ENCODE assay signal across 25 cellular contexts in the genomic region with DNA sequence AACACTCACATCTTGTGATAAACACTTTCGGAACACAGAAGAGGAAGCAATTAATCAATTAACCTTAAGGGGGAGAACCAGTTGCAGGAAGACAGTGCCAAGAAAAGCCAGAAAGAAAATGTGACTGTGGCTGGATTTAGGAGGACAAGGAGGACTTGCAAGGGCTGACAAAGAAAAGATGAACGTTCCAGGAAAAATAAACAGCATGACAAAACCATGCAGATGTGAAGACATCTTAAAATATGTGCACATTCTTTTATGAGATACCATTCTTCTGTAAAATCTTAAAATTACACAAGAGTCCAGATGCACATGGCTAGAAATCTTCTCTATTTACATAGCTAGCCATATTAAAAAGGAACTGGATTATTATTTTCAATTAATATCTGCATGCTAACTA. TPM values are rescaled to one million over a fixed set of nuclear protein-coding genes. Genes with fewer than 3 reads are reported as not detected.
DNase-seq lines count a peak whose midpoint lies in the region; ATAC-seq and TF ChIP-seq lines count a peak whose summit lies in the region.
"Had no signal": no experiment of that assay in that cellular context is flagged by ENCODE, and none has a peak within 500 bp of the region (broad histone marks: within the 10 kb centered on the region; RNA-seq: fewer than 3 reads in every experiment).

No MANE protein-coding gene starts in this region.

- TF ChIP-seq EP300 in gastroesophageal sphincter (IDR thresholded peaks at IDR 0.05): no peak

- 4% methylated on average over 2 of the region's 2 CpGs for WGBS in gastroesophageal sphincter (ENCODE audit: low coverage in 1 of 2), 2 donors
- WGBS in right cardiac atrium: 32% methylated on average over 2 of the region's 2 CpGs

- no peaks in the 10 kb centered on the region for H3K9me3 ChIP-seq in gastroesophageal sphincter
- H3K9me3 ChIP-seq in right cardiac atrium (ENCODE audit: control insufficient read depth, low read length): no peaks in the 10 kb centered on the region
- H3K9me3 ChIP-seq: colonic mucosa, psoas muscle had no signal

- intact Hi-C loops in right cardiac atrium (cut with DNase I): no loop called here

- no peak overlapping the region for H3K4me3 ChIP-seq in cardiac fibroblast (replicated peaks in 1 of 2; ENCODE audit: low read depth in 2 of 2, low read length in 2 of 2)
- H3K4me3 ChIP-seq in gastroesophageal sphincter: no peak overlapping the region
- no peak overlapping the region for H3K4me3 ChIP-seq in right cardiac atrium (ENCODE audit: low read length)
- H3K4me3 ChIP-seq: colonic mucosa, hepatocyte, psoas muscle, skin epidermis had no signal

- H3K27me3 ChIP-seq in gastroesophageal sphincter (no peaks in the 10 kb centered on the region), right cardiac atrium (ENCODE audit: control insufficient read depth, insufficient read depth) (no peaks in the 10 kb centered on the region)
- H3K27me3 ChIP-seq: brain microvascular endothelial cell, colonic mucosa, foreskin keratinocyte, hepatocyte had no signal

- peak; percentile 45 for ATAC-seq in gastroesophageal sphincter
- no peak for ATAC-seq in right cardiac atrium
- ATAC-seq: activated CD4-positive, CD25-positive, alpha-beta regulatory T cell treated with anti-CD3 and anti-CD28 coated beads, Interleukin-2, amount 50 U/mL, for 24 hours; CD8-positive, alpha-beta T cell; foreskin keratinocyte; Panc1; psoas muscle had no signal

- DNase-seq in DMS79 (lab: John Stamatoyannopoulos, UW) (peak; percentile 4), HCEC 1CT (peak; percentile 64), cardiac fibroblast (ENCODE audit: low read depth in 2 of 2) (peak; percentile 52 to 83), right cardiac atrium (no peak), KBM-7 (no peak)
- no peak for DNase-seq in activated effector memory CD4-positive, alpha-beta T cell treated with anti-CD3 and anti-CD28 coated beads, Interleukin-2, amount 50 U/mL, for 16 hours
- no peak for DNase-seq in stimulated activated CD4-positive, alpha-beta T cell treated with anti-CD3 and anti-CD28 coated beads, Interleukin-4, amount 100 ng/mL, for 4 hours
- DNase-seq: activated CD4-positive, alpha-beta memory T cell treated with anti-CD3 and anti-CD28 coated beads, Interleukin-2, amount 10 ng/mL, durations not matched to agents 7 days and 5 days; AML-193; brain microvascular endothelial cell; CD8-positive, alpha-beta T cell; colonic mucosa; DMS 273 treated with DMSO at 0.1 percent for 48 hours; foreskin keratinocyte; mesenchymal stem cell; NCI-H1436; NCI-H524; psoas muscle; SHP77 treated with DMSO at 0.1 percent for 48 hours had no signal

- H3K36me3 ChIP-seq in gastroesophageal sphincter: peaks cover 0 to 20% of the 10 kb centered on the region in 2 donors
- H3K36me3 ChIP-seq: brain microvascular endothelial cell, colonic mucosa had no signal

- H3K27ac ChIP-seq in gastroesophageal sphincter (no peak overlapping the region), right cardiac atrium (ENCODE audit: low read length) (no peak overlapping the region)
- H3K27ac ChIP-seq: brain microvascular endothelial cell, colonic mucosa, foreskin keratinocyte, hepatocyte, psoas muscle had no signal

- no peak for TF ChIP-seq POLR2A in gastroesophageal sphincter (IDR thresholded peaks at IDR 0.05)

- in situ Hi-C loops in KBM-7 (cut with MboI; ENCODE audit: low pct_unique_long_range_greater_than_20kb, low sequenced_read_pairs): no loop called here

- TF ChIP-seq CTCF in cardiac fibroblast (IDR thresholded peaks at IDR 0.05; ENCODE audit: low read depth, low read length) (no peak), gastroesophageal sphincter (IDR thresholded peaks at IDR 0.05) (no peak)

- H3K4me1 ChIP-seq in gastroesophageal sphincter: peaks cover 19 to 72% (median 26%) of the 10 kb centered on the region in 3 donors
- peaks cover 5% of the 10 kb centered on the region for H3K4me1 ChIP-seq in right cardiac atrium (ENCODE audit: control insufficient read depth, insufficient read depth, low read length)
- H3K4me1 ChIP-seq: colonic mucosa, psoas muscle had no signal

RNA-seq across cellular contexts. Expression of a gene that starts 33.4 kb away (rescaled TPM):
- total RNA-seq in gastroesophageal sphincter: 100 to 1,000 TPM in 3 of 4 donors, 10 to 100 TPM in 1; 48.5 to 239 (median 112) TPM
- total RNA-seq in right cardiac atrium: 1 to 10 TPM; 5.0 to 8.0 (median 7.5) TPM
- polyA plus RNA-seq in right cardiac atrium: 3.3 TPM
- total RNA-seq: activated CD4-positive, alpha-beta memory T cell treated with anti-CD3 and anti-CD28 coated beads, Interleukin-2, amount 10 ng/mL, durations not matched to agents 7 days and 5 days; CD8-positive, alpha-beta T cell had no signal
- polyA plus RNA-seq: IgD-negative memory B cell had no signal

Comparison
In these comparisons a context has a peak if more than half of its experiments do, and no peak if none do; other contexts are left out.
1. DNase-seq: peak in DMS79 (single experiment), HCEC 1CT (single experiment) and cardiac fibroblast (2 of 2); none in right cardiac atrium (0 of 3), activated effector memory CD4-positive, alpha-beta T cell treated with anti-CD3 and anti-CD28 coated beads, Interleukin-2, amount 50 U/mL, for 16 hours (single experiment), stimulated activated CD4-positive, alpha-beta T cell treated with anti-CD3 and anti-CD28 coated beads, Interleukin-4, amount 100 ng/mL, for 4 hours (0 of 2) and KBM-7 (single experiment).
2. RNA of a gene that starts 33.4 kb away (total RNA-seq): 48.5 to 239 TPM in gastroesophageal sphincter; 5.0 to 8.0 TPM in right cardiac atrium; every median in the first group is over 4 times any median in the second.